In genomic region chr15:27743078-27743477, GRCh38 we compare ENCODE assay signal across 22 cellular contexts.
DNase-seq lines count a peak whose midpoint lies in the region; ATAC-seq and TF ChIP-seq lines count a peak whose summit lies in the region.
"Had no signal": no experiment of that assay in that cellular context is flagged by ENCODE, and none has a peak within 500 bp of the region (broad histone marks: within the 10 kb centered on the region; RNA-seq: fewer than 3 reads in every experiment).

No MANE protein-coding gene starts in this region.

- no peaks in the 10 kb centered on the region for H3K4me1 ChIP-seq in aorta (ENCODE audit: control insufficient read depth in 1 of 2, insufficient read depth in 2 of 2, low read length in 2 of 2)
- H3K4me1 ChIP-seq: A549, breast epithelium, Peyer's patch, sigmoid colon had no signal

- intact Hi-C loops in Right ventricle myocardium inferior (cut with DNase I) = no loop called here
- intact Hi-C loops in cardiac septum (cut with DNase I) = no loop called here
- intact Hi-C loops in dorsolateral prefrontal cortex (cut with DNase I) = loop anchor here in 1 of 2 donors (10.0 kb wide), 1 partner anchor 58 kb away; no protein-coding TSS in a partner anchor
- intact Hi-C loops in aorta (cut with DNase I) = no loop called here

- no peak for DNase-seq in Right ventricle myocardium inferior (ENCODE audit: missing footprints)
- no peak for DNase-seq in cardiac septum (ENCODE audit: low spot score)
- DNase-seq in dorsolateral prefrontal cortex = peak in 9 of 10 donors; percentile 37 to 83 (median 54)
- peak; percentile 66 for DNase-seq in medulla oblongata (ENCODE audit: extremely low spot score)
- DNase-seq in kidney tubule cell (ENCODE audit: low spot score) = no peak
- DNase-seq in aorta = no peak
- no peak for DNase-seq in NCI-H2227 (lab: John Stamatoyannopoulos, UW; ENCODE audit: unreplicated experiment)
- DNase-seq: activated CD4-positive, alpha-beta T cell treated with anti-CD3 and anti-CD28 coated beads for 36 hours; activated T-cell treated with anti-CD3 and anti-CD28 coated beads, Interleukin-2, amount 50 U/mL, for 4 hours; DMS79; left colon; naive thymus-derived CD4-positive, alpha-beta T cell; NCI-H1417 treated with DMSO at 0.1 percent for 48 hours; Peyer's patch; sigmoid colon; T-helper 2 cell; trophoblast cell had no signal

- no peaks in the 10 kb centered on the region for H3K9me3 ChIP-seq in aorta (ENCODE audit: control insufficient read depth, low read length)
- H3K9me3 ChIP-seq: breast epithelium, Peyer's patch had no signal

- peak in 1 of 56 donors; percentile 16 for TF ChIP-seq CTCF in dorsolateral prefrontal cortex (IDR thresholded peaks at IDR 0.05 in 54 of 56, conservative IDR thresholded peaks at IDR 0.05 in 2 of 56; ENCODE audit: low read depth in 1 of 56, partially characterized antibody in 56 of 56)

- no peaks in the 10 kb centered on the region for H3K36me3 ChIP-seq in aorta (ENCODE audit: control insufficient read depth in 1 of 2, insufficient read depth in 2 of 2, low read length in 1 of 2)
- H3K36me3 ChIP-seq: breast epithelium, Peyer's patch, sigmoid colon had no signal

- 14 to 19% methylated on average over 8 of the region's 8 CpGs for WGBS in aorta, 2 donors

- H3K4me3 ChIP-seq in dorsolateral prefrontal cortex = no peak overlapping the region
- no peak overlapping the region for H3K4me3 ChIP-seq in aorta (ENCODE audit: low read length in 2 of 2)
- H3K4me3 ChIP-seq: A549, breast epithelium, K562, Peyer's patch, sigmoid colon, SK-N-MC had no signal

- H3K27me3 ChIP-seq in dorsolateral prefrontal cortex = no peaks in the 10 kb centered on the region
- no peaks in the 10 kb centered on the region for H3K27me3 ChIP-seq in aorta (ENCODE audit: control insufficient read depth in 1 of 2, insufficient read depth in 2 of 2, low read length in 1 of 2)
- H3K27me3 ChIP-seq: breast epithelium, Peyer's patch, sigmoid colon had no signal

- peak; percentile 67 for ATAC-seq in Right ventricle myocardium inferior
- no peak for ATAC-seq in HG03097 (IDR thresholded peaks at IDR 0.05; ENCODE audit: low FRiP score, unreplicated experiment)
- ATAC-seq in aorta (ENCODE audit: low FRiP score) = no peak
- ATAC-seq: A549; activated CD4-positive, alpha-beta T cell treated with anti-CD3 and anti-CD28 coated beads for 36 hours; activated T-cell treated with anti-CD3 and anti-CD28 coated beads, Interleukin-2, amount 50 U/mL, for 4 hours; K562; left colon; naive thymus-derived CD4-positive, alpha-beta T cell had no signal

- H3K27ac ChIP-seq in dorsolateral prefrontal cortex (peak overlapping the region in 2 of 59 donors; percentile 14 to 48), aorta (ENCODE audit: low read depth in 1 of 2, low read length in 2 of 2) (no peak overlapping the region)
- H3K27ac ChIP-seq: A549, breast epithelium, Peyer's patch, sigmoid colon, SK-N-MC had no signal

Comparison
In these comparisons a context has a peak if more than half of its experiments do, and no peak if none do; other contexts are left out.
1. DNase-seq: peak in dorsolateral prefrontal cortex (9 of 10) and medulla oblongata (single experiment); none in Right ventricle myocardium inferior (single experiment), cardiac septum (single experiment), kidney tubule cell (single experiment), aorta (0 of 2) and NCI-H2227 (single experiment).